8 cellular contexts compared by ENCODE assay signal in the genomic region with DNA sequence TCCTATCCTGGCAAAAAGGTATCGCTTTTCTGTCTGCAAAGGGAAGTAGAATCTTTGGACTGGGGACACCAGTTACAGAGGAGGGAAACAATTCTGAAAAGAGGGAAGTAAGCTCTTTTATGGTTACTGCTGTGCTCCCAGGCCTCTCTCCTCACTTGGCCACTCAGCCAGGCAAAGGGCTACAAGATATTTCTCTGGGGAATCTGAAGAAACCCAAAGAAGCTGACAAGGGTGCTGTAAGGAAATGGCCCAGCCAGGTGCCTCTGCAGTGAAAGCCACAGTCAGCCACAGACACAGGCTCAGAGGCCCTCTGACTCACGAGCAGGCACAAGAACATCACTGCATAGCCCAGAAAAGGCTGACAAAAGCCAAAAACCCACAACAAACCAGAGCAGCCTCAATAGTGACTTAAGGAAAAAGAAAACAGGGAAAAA.
A peak's percentile ranks its signal among the peaks of the same experiment; 100 is the strongest.
DNase-seq lines count a peak whose midpoint lies in the region; ATAC-seq and TF ChIP-seq lines count a peak whose summit lies in the region.

No MANE protein-coding gene starts in this region.

- ATAC-seq in HG02870 (IDR thresholded peaks at IDR 0.05; ENCODE audit: unreplicated experiment): peak; percentile 58

- H3K27me3 Mint-ChIP-seq in activated naive CD8-positive, alpha-beta T cell: no peaks in the 10 kb centered on the region
- no peaks in the 10 kb centered on the region for H3K27me3 Mint-ChIP-seq in nephron progenitor cell (ENCODE audit: low read depth, poor library complexity)

- no peak for TF ChIP-seq CTCF in GM06990 (IDR thresholded peaks at IDR 0.05; ENCODE audit: insufficient read depth, low read length, poor library complexity, severe bottlenecking)
- no peak for TF ChIP-seq CTCF in nephron progenitor cell (IDR thresholded peaks at IDR 0.05)

- H3K4me1 Mint-ChIP-seq in activated naive CD8-positive, alpha-beta T cell (ENCODE audit: low read depth): peaks cover 73% of the 10 kb centered on the region
- peaks cover 70% of the 10 kb centered on the region for H3K4me1 Mint-ChIP-seq in nephron progenitor cell

- H3K27me3 ChIP-seq in GM06990 (replicated peaks; ENCODE audit: control insufficient read depth, insufficient read depth, low read length): no peaks in the 10 kb centered on the region

- peak overlapping the region; percentile 81 for H3K4me3 Mint-ChIP-seq in activated naive CD8-positive, alpha-beta T cell
- no peak overlapping the region for H3K4me3 Mint-ChIP-seq in nephron progenitor cell

- H3K36me3 Mint-ChIP-seq in activated naive CD8-positive, alpha-beta T cell: peaks cover 2% of the 10 kb centered on the region
- H3K36me3 Mint-ChIP-seq in nephron progenitor cell (ENCODE audit: low read depth): peaks cover 7% of the 10 kb centered on the region

- no peaks in the 10 kb centered on the region for H3K9me3 Mint-ChIP-seq in activated naive CD8-positive, alpha-beta T cell (ENCODE audit: low read depth)
- no peaks in the 10 kb centered on the region for H3K9me3 Mint-ChIP-seq in nephron progenitor cell

- H3K4me3 ChIP-seq in GM06990 (replicated peaks; ENCODE audit: low read depth, low read length): peak overlapping the region; percentile 16; the same call in 1 of the 2 replicates

- H3K27ac ChIP-seq in substantia nigra (ENCODE audit: low read depth, low read length, poor library complexity, severe bottlenecking): no peak overlapping the region

- peaks cover 3% of the 10 kb centered on the region; the same call in 1 of the 2 replicates for H3K36me3 ChIP-seq in GM06990 (ENCODE audit: control insufficient read depth, insufficient read depth, low read length)

- peak overlapping the region; percentile 93 for H3K27ac Mint-ChIP-seq in activated naive CD8-positive, alpha-beta T cell
- peak overlapping the region; percentile 89 for H3K27ac Mint-ChIP-seq in nephron progenitor cell

- DNase-seq in GM06990 (ENCODE audit: extremely low read depth, insufficient read length) (peak; percentile 54), SKM-1 (lab: John Stamatoyannopoulos, UW; ENCODE audit: unreplicated experiment) (peak; percentile 82), nephron progenitor cell (no peak), substantia nigra (lab: John Stamatoyannopoulos, UW) (no peak), NCI-H146 treated with DMSO at 0.1 percent for 48 hours (lab: John Stamatoyannopoulos, UW; ENCODE audit: unreplicated experiment) (no peak), HPDE6-E6E7 (ENCODE audit: extremely low spot score) (no peak)

Comparison
In these comparisons a context has a peak if more than half of its experiments do, and no peak if none do; other contexts are left out.
1. DNase-seq: peak in GM06990 (single experiment) and SKM-1 (single experiment); none in nephron progenitor cell (single experiment), substantia nigra (0 of 49), NCI-H146 treated with DMSO at 0.1 percent for 48 hours (single experiment) and HPDE6-E6E7 (single experiment).